In the genomic region with DNA sequence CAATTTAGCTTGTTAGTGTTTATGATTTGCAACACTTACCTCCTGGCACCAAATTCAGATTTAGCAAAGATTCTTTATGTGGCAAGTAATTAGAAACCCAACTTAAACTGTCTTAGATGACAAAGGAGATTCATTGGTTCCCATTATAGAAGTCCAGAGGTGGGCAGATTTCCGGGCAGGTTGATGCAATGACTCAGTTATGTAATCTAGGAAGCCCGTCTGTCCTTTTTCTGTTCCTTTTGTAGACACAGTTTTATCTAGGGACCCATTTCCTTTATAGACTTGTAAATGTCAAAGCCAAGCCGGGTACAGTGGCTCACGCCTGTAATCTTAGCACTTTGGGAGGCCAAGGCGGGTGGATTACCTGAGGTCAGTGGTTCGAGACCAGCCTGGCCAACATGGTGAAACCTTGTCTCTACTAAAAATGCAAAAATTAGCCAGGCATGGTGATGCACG, we compare ENCODE assay signal across 26 cellular contexts. TPM values are rescaled to one million over a fixed set of nuclear protein-coding genes. Genes with fewer than 3 reads are reported as not detected.
DNase-seq lines count a peak whose midpoint lies in the region; TF ChIP-seq lines count a peak whose summit lies in the region.
"Had no signal": no experiment of that assay in that cellular context is flagged by ENCODE, and none has a peak within 500 bp of the region (broad histone marks: within the 10 kb centered on the region; RNA-seq: fewer than 3 reads in every experiment).

No MANE protein-coding gene starts in this region.

- H3K27ac ChIP-seq in HEK293 (ENCODE audit: extremely low read depth, low read depth, low read length) (no peak overlapping the region), neutrophil (peak overlapping the region; percentile 4), right atrium auricular region (no peak overlapping the region)
- H3K27ac ChIP-seq: C4-2B, gastrocnemius medialis, hepatocyte, parathyroid adenoma, Peyer's patch, SJSA1, transverse colon had no signal

- no peaks in the 10 kb centered on the region for H3K27me3 ChIP-seq in neutrophil
- no peaks in the 10 kb centered on the region for H3K27me3 ChIP-seq in MG63
- H3K27me3 ChIP-seq in right atrium auricular region: no peaks in the 10 kb centered on the region
- H3K27me3 ChIP-seq: Peyer's patch, SJSA1 had no signal

- H3K4me1 ChIP-seq in HEK293 (ENCODE audit: control insufficient read depth, insufficient read depth, low read length): no peaks in the 10 kb centered on the region
- peaks cover 53 to 57% of the 10 kb centered on the region in 2 experiments for H3K4me1 ChIP-seq in neutrophil (ENCODE audit: control insufficient read depth in 1 of 2, insufficient read depth in 1 of 2, low read depth in 1 of 2, low read length in 1 of 2)
- no peaks in the 10 kb centered on the region for H3K4me1 ChIP-seq in right atrium auricular region
- H3K4me1 ChIP-seq: gastrocnemius medialis, parathyroid adenoma, Peyer's patch had no signal

- no peaks in the 10 kb centered on the region for H3K9me3 ChIP-seq in HEK293 (ENCODE audit: control insufficient read depth, insufficient read depth, low read depth, low read length)
- H3K9me3 ChIP-seq in neutrophil: no peaks in the 10 kb centered on the region
- no peaks in the 10 kb centered on the region for H3K9me3 ChIP-seq in MG63
- no peaks in the 10 kb centered on the region for H3K9me3 ChIP-seq in right atrium auricular region
- H3K9me3 ChIP-seq: gastrocnemius medialis, Peyer's patch, SJSA1, transverse colon had no signal

- DNase-seq in NCI-H69 (lab: John Stamatoyannopoulos, UW): peak; percentile 94
- DNase-seq in SKM-1 treated with dmso at 0.1 percent for 144 hours (lab: John Stamatoyannopoulos, UW; ENCODE audit: unreplicated experiment): peak; percentile 83
- no peak for DNase-seq in MG63
- DNase-seq in right atrium auricular region (ENCODE audit: low spot score): no peak
- no peak for DNase-seq in activated T-cell treated with anti-CD3 and anti-CD28 coated beads, Interleukin-2, amount 50 U/mL, for 48 hours
- DNase-seq: activated CD4-positive, alpha-beta T cell treated with anti-CD3 and anti-CD28 coated beads for 36 hours; activated effector memory CD4-positive, alpha-beta T cell treated with Interleukin-2 at 50 U/mL for 16 hours; activated naive CD8-positive, alpha-beta T cell treated with anti-CD3 and anti-CD28 coated beads for 36 hours; activated T-cell treated with anti-CD3 and anti-CD28 coated beads for 4 hours; central memory CD4-positive, alpha-beta T cell; dermis blood vessel endothelial cell; gastrocnemius medialis; GOT3; left colon; NCI-H146; NCI-H446 treated with DMSO at 0.1 percent for 48 hours; stimulated activated CD4-positive, alpha-beta T cell treated with anti-CD3 and anti-CD28 coated beads, Interleukin-2, amount 100 ng/mL, for 48 hours; T-helper 1 cell; transverse colon had no signal

- H3K4me3 ChIP-seq in HEK293 (ENCODE audit: low read depth, low read length): no peak overlapping the region
- no peak overlapping the region for H3K4me3 ChIP-seq in neutrophil (ENCODE audit: low read depth in 1 of 2, low read length in 1 of 2)
- H3K4me3 ChIP-seq in MG63: no peak overlapping the region
- H3K4me3 ChIP-seq in right atrium auricular region: no peak overlapping the region
- H3K4me3 ChIP-seq: gastrocnemius medialis, hepatocyte, Peyer's patch, SJSA1, transverse colon had no signal

- CTCF ChIA-PET in HEK293 (lab: Yijun Ruan, JAX): interaction anchor here (0.6 to 1.1 kb wide), 4 partner anchors 21 to 84 kb away, joined by 3 to 5 read pairs (median 3); no protein-coding TSS in a partner anchor

- POLR2A ChIA-PET in HEK293 (lab: Yijun Ruan, JAX): interaction anchor here (0.8 to 1.2 kb wide), 2 partner anchors 8 to 16 kb away, joined by 3 read pairs; no protein-coding TSS in a partner anchor

- H3K36me3 ChIP-seq in HEK293 (ENCODE audit: control insufficient read depth in 2 of 2, insufficient read depth in 1 of 2, low read length in 2 of 2): no peaks in the 10 kb centered on the region
- H3K36me3 ChIP-seq in neutrophil: no peaks in the 10 kb centered on the region
- no peaks in the 10 kb centered on the region for H3K36me3 ChIP-seq in MG63
- no peaks in the 10 kb centered on the region for H3K36me3 ChIP-seq in right atrium auricular region
- H3K36me3 ChIP-seq: gastrocnemius medialis, Peyer's patch, SJSA1, transverse colon had no signal

- TF ChIP-seq CTCF in HEK293 (tag by site-specific recombination; IDR thresholded peaks at IDR 0.05) (no peak), neutrophil (IDR thresholded peaks at IDR 0.05) (no peak), right atrium auricular region (IDR thresholded peaks at IDR 0.05) (no peak)

TF ChIP-seq in HEK293, 187 proteins besides CTCF, POLR2A, EP300 and RAD21 (continues in another document):
- 0 out of 2 replicates have a peak, but pooled peaks have one; percentile 62 for TF ChIP-seq ZNF561 (tag by site-specific recombination; IDR thresholded peaks at IDR 0.05; ENCODE audit: borderline replicate concordance)
- TF ChIP-seq ZNF585B (tag by site-specific recombination; IDR thresholded peaks at IDR 0.05): no peak
- TF ChIP-seq ZNF280C (tag by site-specific recombination; IDR thresholded peaks at IDR 0.05): no peak
- TF ChIP-seq ZNF175 (tag by site-specific recombination; IDR thresholded peaks at IDR 0.05): no peak
- no peak for TF ChIP-seq BCL11A (tag by site-specific recombination; IDR thresholded peaks at IDR 0.05; ENCODE audit: low read depth)
- TF ChIP-seq ZNF521 (tag by site-specific recombination; IDR thresholded peaks at IDR 0.05): no peak
- no peak for TF ChIP-seq ZNF624 (tag by site-specific recombination; IDR thresholded peaks at IDR 0.05)
- no peak for TF ChIP-seq ZNF549 (tag by site-specific recombination; IDR thresholded peaks at IDR 0.05)
- TF ChIP-seq KLF8 (tag by site-specific recombination; IDR thresholded peaks at IDR 0.05): peak; percentile 26; the same call in 1 of the 2 replicates
- TF ChIP-seq ZNF184 (tag by site-specific recombination; IDR thresholded peaks at IDR 0.05): 0 out of 2 replicates have a peak, but pooled peaks have one; percentile 20
- TF ChIP-seq SALL2 (tag by site-specific recombination; IDR thresholded peaks at IDR 0.05; ENCODE audit: borderline replicate concordance): no peak
- peak; percentile 86 for TF ChIP-seq GFI1B (tag by site-specific recombination; IDR thresholded peaks at IDR 0.05)
- TF ChIP-seq ZNF76 (tag by site-specific recombination; IDR thresholded peaks at IDR 0.05; ENCODE audit: borderline replicate concordance, low read depth): no peak
- 0 out of 2 replicates have a peak, but pooled peaks have one; percentile 15 for TF ChIP-seq ZNF335 (tag by site-specific recombination; conservative IDR thresholded peaks at IDR 0.05)
- peak; percentile 63; the same call in 1 of the 2 replicates for TF ChIP-seq ZNF24 (tag by site-specific recombination; IDR thresholded peaks at IDR 0.05)
- no peak for TF ChIP-seq ZBTB21 (tag by site-specific recombination; IDR thresholded peaks at IDR 0.05)
- TF ChIP-seq KLF7 (tag by site-specific recombination; IDR thresholded peaks at IDR 0.05; ENCODE audit: borderline replicate concordance): 0 out of 2 replicates have a peak, but pooled peaks have one; percentile 58
- TF ChIP-seq, protein P1, sequence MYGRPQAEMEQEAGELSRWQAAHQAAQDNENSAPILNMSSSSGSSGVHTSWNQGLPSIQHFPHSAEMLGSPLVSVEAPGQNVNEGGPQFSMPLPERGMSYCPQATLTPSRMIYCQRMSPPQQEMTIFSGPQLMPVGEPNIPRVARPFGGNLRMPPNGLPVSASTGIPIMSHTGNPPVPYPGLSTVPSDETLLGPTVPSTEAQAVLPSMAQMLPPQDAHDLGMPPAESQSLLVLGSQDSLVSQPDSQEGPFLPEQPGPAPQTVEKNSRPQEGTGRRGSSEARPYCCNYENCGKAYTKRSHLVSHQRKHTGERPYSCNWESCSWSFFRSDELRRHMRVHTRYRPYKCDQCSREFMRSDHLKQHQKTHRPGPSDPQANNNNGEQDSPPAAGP (tag by site-specific recombination; IDR thresholded peaks at IDR 0.05): 0 out of 2 replicates have a peak, but pooled peaks have one; percentile 56
- peak; percentile 79 for TF ChIP-seq PRDM6 (tag by site-specific recombination; IDR thresholded peaks at IDR 0.05)
- TF ChIP-seq OVOL3 (tag by site-specific recombination; IDR thresholded peaks at IDR 0.05): no peak
- no peak for TF ChIP-seq ZNF341 (tag by site-specific recombination; IDR thresholded peaks at IDR 0.05; ENCODE audit: low read depth)
- peak; percentile 61; the same call in 1 of the 2 replicates for TF ChIP-seq ZNF629 (tag by site-specific recombination; IDR thresholded peaks at IDR 0.05)

RNA-seq across cellular contexts. Expression of gene ANKRD33B, which starts 20.3 kb away (rescaled TPM):
- total RNA-seq in MG63 (2014; rRNA removed; shearing (Covaris generic); ENCODE audit: low replicate concordance): 9.6 and 10.4 TPM in 2 replicates
- total RNA-seq in right atrium auricular region: 1 to 10 TPM; 1.2 to 4.7 TPM

Comparison
In these comparisons a context has a peak if more than half of its experiments do, and no peak if none do; other contexts are left out.
1. DNase-seq: peak in NCI-H69 (single experiment) and SKM-1 treated with dmso at 0.1 percent for 144 hours (single experiment); none in MG63 (single experiment), right atrium auricular region (single experiment) and activated T-cell treated with anti-CD3 and anti-CD28 coated beads, Interleukin-2, amount 50 U/mL, for 48 hours (0 of 2).